In the genomic region with DNA sequence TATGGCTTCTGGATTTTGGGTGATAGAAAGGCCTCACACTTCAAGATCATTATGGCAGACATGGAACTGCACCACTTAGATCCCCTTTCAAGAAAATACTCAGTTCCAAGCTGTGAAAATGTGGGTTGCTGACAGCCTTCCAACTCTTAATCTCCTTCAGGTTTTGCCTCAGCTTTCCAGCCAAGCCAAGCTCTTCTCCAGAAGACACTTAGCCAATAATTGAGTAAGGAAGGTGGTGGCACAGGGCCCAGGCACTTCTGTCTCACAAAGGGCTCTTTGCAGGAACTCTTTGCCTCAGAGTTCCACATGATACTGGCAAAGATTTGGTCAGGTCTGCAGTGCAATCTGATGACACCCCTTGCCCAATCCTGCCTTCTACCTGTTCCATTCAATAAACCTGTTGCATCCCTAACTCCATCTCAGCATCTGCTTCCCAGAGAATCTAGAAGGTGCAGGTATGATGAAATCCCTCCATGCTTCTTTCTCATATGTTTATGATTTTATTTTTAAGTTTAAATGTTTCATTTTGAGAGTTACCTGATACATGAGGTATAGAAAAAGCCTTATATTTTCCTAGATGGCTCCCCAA, we compare ENCODE assay signal across 22 cellular contexts. TPM values are rescaled to one million over a fixed set of nuclear protein-coding genes. Genes with fewer than 3 reads are reported as not detected.
A peak's percentile ranks its signal among the peaks of the same experiment; 100 is the strongest.
DNase-seq lines count a peak whose midpoint lies in the region; ATAC-seq, FAIRE-seq and TF ChIP-seq lines count a peak whose summit lies in the region.
"Had no signal": no experiment of that assay in that cellular context is flagged by ENCODE, and none has a peak within 500 bp of the region (broad histone marks: within the 10 kb centered on the region; RNA-seq: fewer than 3 reads in every experiment).

No MANE protein-coding gene starts in this region.

- DNase-seq in Right ventricle myocardium superior (peak; percentile 57), cardiac septum (ENCODE audit: low spot score) (no peak), fibroblast of gingiva (ENCODE audit: low read depth) (peak; percentile 70), lung (ENCODE audit: low spot score) (peak; percentile 54), tibial nerve (ENCODE audit: low spot score in 2 of 2) (peak; percentile 26 to 49), GM20000 (ENCODE audit: low spot score) (no peak), GM12891 (ENCODE audit: insufficient read length, low spot score) (no peak)
- no peak for DNase-seq in activated effector memory CD4-positive, alpha-beta T cell treated with Interleukin-2 at 50 U/mL for 16 hours
- DNase-seq: activated CD4-positive, alpha-beta T cell treated with anti-CD3 and anti-CD28 coated beads for 48 hours; activated naive CD4-positive, alpha-beta T cell treated with Interleukin-2 at 50 U/mL for 16 hours; activated T-cell treated with anti-CD3 and anti-CD28 coated beads, Interleukin-2, amount 50 U/mL, for 4 hours; adrenal gland; CD4-positive, alpha-beta memory T cell; DMS 273 treated with DMSO at 0.1 percent for 48 hours; foreskin melanocyte; HCEC 1CT; KBM-7; NCI-H1417 treated with DMSO at 0.1 percent for 48 hours; NCI-H2081 treated with DMSO at 0.1 percent for 48 hours; OCI-M1; SHP77 had no signal

- H3K27ac ChIP-seq in lung (ENCODE audit: low read depth in 1 of 2, low read length in 1 of 2) = peak overlapping the region in 1 of 2 donors; percentile 14
- no peak overlapping the region for H3K27ac ChIP-seq in tibial nerve
- H3K27ac ChIP-seq: adrenal gland had no signal

- ATAC-seq in Right ventricle myocardium superior (ENCODE audit: poor library complexity) (peak; percentile 34), lung (ENCODE audit: insufficient read depth, low FRiP score) (no peak)
- ATAC-seq: activated T-cell treated with anti-CD3 and anti-CD28 coated beads, Interleukin-2, amount 50 U/mL, for 4 hours had no signal

- no peaks in the 10 kb centered on the region for H3K27me3 ChIP-seq in lung (ENCODE audit: control insufficient read depth, insufficient read depth)
- H3K27me3 ChIP-seq in tibial nerve = no peaks in the 10 kb centered on the region
- H3K27me3 ChIP-seq: adrenal gland had no signal

- intact Hi-C loops in Right ventricle myocardium superior (cut with DNase I) (no loop called here), cardiac septum (cut with DNase I) (no loop called here)

- no peak for TF ChIP-seq POLR2A in tibial nerve (IDR thresholded peaks at IDR 0.05)
- TF ChIP-seq POLR2A in GM12891 (IDR thresholded peaks at IDR 0.05; ENCODE audit: low read depth, low read length) = no peak

- H3K36me3 ChIP-seq in lung (ENCODE audit: control insufficient read depth in 2 of 2, insufficient read depth in 2 of 2, low read length in 2 of 2) (peaks cover 12 to 14% of the 10 kb centered on the region in 2 donors), tibial nerve (peaks cover 0 to 80% (median 3%) of the 10 kb centered on the region in 3 donors)

- H3K9me3 ChIP-seq in lung (ENCODE audit: control insufficient read depth in 2 of 2, insufficient read depth in 1 of 2, low read length in 1 of 2) (no peaks in the 10 kb centered on the region), tibial nerve (no peaks in the 10 kb centered on the region)
- H3K9me3 ChIP-seq: adrenal gland had no signal

- peak in 1 of 2 donors; percentile 21 for TF ChIP-seq EP300 in tibial nerve (IDR thresholded peaks at IDR 0.05)

- H3K4me3 ChIP-seq in lung (no peak overlapping the region), tibial nerve (no peak overlapping the region)
- H3K4me3 ChIP-seq: adrenal gland had no signal

- no peak for FAIRE-seq in GM12891 (lab: Jason Lieb, UNC)
- FAIRE-seq: GM19239 had no signal

- H3K4me1 ChIP-seq in lung (ENCODE audit: control insufficient read depth in 2 of 2, insufficient read depth in 2 of 2, low read length in 2 of 2) = peaks cover 0 to 1% of the 10 kb centered on the region in 2 donors
- H3K4me1 ChIP-seq in tibial nerve = peaks cover 0 to 7% (median 0%) of the 10 kb centered on the region in 4 donors
- H3K4me1 ChIP-seq: adrenal gland had no signal

- TF ChIP-seq CTCF in lung (IDR thresholded peaks at IDR 0.05; ENCODE audit: control extremely low read depth, extremely low read depth) = no peak
- no peak for TF ChIP-seq CTCF in tibial nerve (IDR thresholded peaks at IDR 0.05)
- TF ChIP-seq CTCF in GM20000 (IDR thresholded peaks at IDR 0.05; ENCODE audit: extremely low read depth, missing control alignments) = no peak

TF ChIP-seq in GM12891, 5 proteins besides CTCF, POLR2A, EP300 and RAD21:
- TF ChIP-seq POU2F2 (IDR thresholded peaks at IDR 0.05; ENCODE audit: low read depth, low read length) = no peak
- TF ChIP-seq SPI1 (IDR thresholded peaks at IDR 0.05; ENCODE audit: low read depth, low read length) = no peak
- TF ChIP-seq TAF1 (IDR thresholded peaks at IDR 0.05; ENCODE audit: low read depth, low read length) = no peak
- TF ChIP-seq PAX5 (IDR thresholded peaks at IDR 0.05; ENCODE audit: insufficient read depth, low read length, severe bottlenecking) = no peak
- TF ChIP-seq POLR2AphosphoS5 (IDR thresholded peaks at IDR 0.05; ENCODE audit: low read depth, low read length) = no peak

RNA-seq across cellular contexts. Expression of a gene that starts 30.6 kb away (rescaled TPM):
- 105 TPM for total RNA-seq in Right ventricle myocardium superior
- total RNA-seq in cardiac septum = 152 TPM
- 100 to 1,000 TPM; 250 to 406 TPM for total RNA-seq in lung
- polyA plus RNA-seq in lung = 100 to 1,000 TPM; 440 to 479 TPM
- total RNA-seq in tibial nerve = 100 to 1,000 TPM; 137 to 276 (median 267) TPM
- 46.3 TPM for polyA plus RNA-seq in GM12891 (2012; ENCODE audit: low read depth, missing spikeins)

Comparison
In these comparisons a context has a peak if more than half of its experiments do, and no peak if none do; other contexts are left out.
1. DNase-seq: peak in Right ventricle myocardium superior (single experiment), fibroblast of gingiva (single experiment), lung (single experiment) and tibial nerve (2 of 2); none in cardiac septum (single experiment), GM20000 (single experiment), activated effector memory CD4-positive, alpha-beta T cell treated with Interleukin-2 at 50 U/mL for 16 hours (single experiment) and GM12891 (single experiment).